Comparison of ENCODE assay signal across 18 cellular contexts in the genomic region with DNA sequence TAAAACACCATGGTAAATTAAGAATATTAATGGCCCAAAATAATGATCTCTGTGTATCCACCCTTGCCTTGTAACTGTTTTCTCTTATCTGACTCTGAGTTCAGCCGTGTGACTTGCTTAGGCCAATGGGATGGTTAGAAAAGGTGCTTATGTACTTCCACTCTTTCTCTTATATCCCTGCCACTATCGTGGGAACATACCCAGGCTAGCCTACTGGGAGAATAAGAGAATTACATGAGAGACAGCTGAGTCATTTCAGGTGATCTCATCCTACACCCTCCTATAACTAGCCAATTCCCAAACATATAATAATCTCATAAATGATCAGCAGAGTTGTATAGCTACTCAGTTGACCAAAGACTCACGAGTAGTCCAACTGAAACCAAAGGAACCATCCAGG.
DNase-seq lines count a peak whose midpoint lies in the region; ATAC-seq, FAIRE-seq and TF ChIP-seq lines count a peak whose summit lies in the region.
"Had no signal": no experiment of that assay in that cellular context is flagged by ENCODE, and none has a peak within 500 bp of the region (broad histone marks: within the 10 kb centered on the region; RNA-seq: fewer than 3 reads in every experiment).

No MANE protein-coding gene starts in this region.

- H3K27me3 ChIP-seq in adrenal gland: no peaks in the 10 kb centered on the region
- H3K27me3 ChIP-seq: cardiac muscle cell had no signal

- no peak overlapping the region for H3K27ac ChIP-seq in adrenal gland
- H3K27ac ChIP-seq: cardiac muscle cell had no signal

- no peak for FAIRE-seq in GM19239 (lab: Jason Lieb, UNC)
- FAIRE-seq: HTR-8/SVneo had no signal

- H3K4me3 ChIP-seq in astrocyte of the spinal cord (ENCODE audit: low read depth, low read length) (no peak overlapping the region), adrenal gland (no peak overlapping the region)
- H3K4me3 ChIP-seq: cardiac muscle cell had no signal

- no peak for TF ChIP-seq POLR2A in adrenal gland (IDR thresholded peaks at IDR 0.05)

- TF ChIP-seq CTCF in astrocyte of the spinal cord (IDR thresholded peaks at IDR 0.05; ENCODE audit: low read depth, low read length): peak; percentile 2
- no peak for TF ChIP-seq CTCF in adrenal gland (IDR thresholded peaks at IDR 0.05)

- in situ Hi-C loops in astrocyte of the spinal cord (cut with HindIII; ENCODE audit: low sequenced_read_pairs): no loop called here

- no peaks in the 10 kb centered on the region for H3K36me3 ChIP-seq in adrenal gland (replicated peaks in 1 of 2)
- H3K36me3 ChIP-seq: cardiac muscle cell had no signal

- DNase-seq in Daoy (ENCODE audit: low read depth) (peak; percentile 70), HT1080 (ENCODE audit: low read depth) (peak; percentile 77), astrocyte of the spinal cord (ENCODE audit: low read depth, low spot score) (peak; percentile 21), iPS-NIHi7 (ENCODE audit: extremely low spot score) (peak; percentile 10), Right ventricle myocardium superior (no peak), adrenal gland (no peak), GM19239 (ENCODE audit: insufficient read length, low spot score) (no peak)
- DNase-seq: activated CD4-positive, alpha-beta T cell treated with anti-CD3 and anti-CD28 coated beads for 48 hours; activated T-cell treated with anti-CD3 and anti-CD28 coated beads for 4 hours; effector CD4-positive, alpha-beta T cell; natural killer cell; NCI-H2081; NCI-H748 treated with DMSO at 0.1 percent for 48 hours; retina had no signal

- intact Hi-C loops in Right ventricle myocardium superior (cut with DNase I) (no loop called here), adrenal gland (cut with DNase I) (no loop called here)

- 75 to 88% (median 82%) methylated on average over 3 of the region's 3 CpGs for WGBS in adrenal gland, 4 donors

- no peaks in the 10 kb centered on the region for H3K4me1 ChIP-seq in adrenal gland (replicated peaks in 1 of 2)

- no peaks in the 10 kb centered on the region for H3K9me3 ChIP-seq in adrenal gland (replicated peaks in 1 of 3)

- ATAC-seq in GM21717 (IDR thresholded peaks at IDR 0.05; ENCODE audit: unreplicated experiment) (no peak), Right ventricle myocardium superior (ENCODE audit: poor library complexity) (no peak)
- ATAC-seq: natural killer cell, Right ventricle myocardium inferior had no signal

Comparison
In these comparisons a context has a peak if more than half of its experiments do, and no peak if none do; other contexts are left out.
1. DNase-seq: peak in Daoy (single experiment), HT1080 (single experiment), astrocyte of the spinal cord (single experiment) and iPS-NIHi7 (single experiment); none in Right ventricle myocardium superior (single experiment), adrenal gland (0 of 7) and GM19239 (single experiment).